7 cellular contexts compared by ENCODE assay signal in the genomic region with DNA sequence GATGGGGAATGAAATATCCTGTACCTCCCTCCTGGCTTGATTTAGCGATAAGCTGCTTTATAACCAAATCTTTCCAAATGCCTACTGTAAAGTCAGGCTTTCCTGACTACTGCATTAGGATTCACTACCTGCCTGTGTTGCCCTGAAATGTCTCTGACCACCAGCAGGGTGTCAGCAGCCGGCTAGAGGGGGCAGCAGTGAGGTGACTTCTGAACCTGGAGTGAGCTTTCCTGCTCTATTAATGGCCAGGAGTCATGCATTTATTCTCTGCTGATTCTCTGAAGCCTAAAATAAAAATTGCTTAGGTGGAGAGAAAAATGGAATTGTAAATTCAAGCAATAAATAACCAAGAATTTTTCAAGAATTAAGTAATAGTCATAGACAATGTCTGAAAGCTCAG. TPM values are rescaled to one million over a fixed set of nuclear protein-coding genes. Genes with fewer than 3 reads are reported as not detected.
DNase-seq lines count a peak whose midpoint lies in the region; ATAC-seq and TF ChIP-seq lines count a peak whose summit lies in the region.

No MANE protein-coding gene starts in this region.

- no peak for ATAC-seq in left ventricle myocardium superior
- ATAC-seq in stimulated activated naive CD8-positive, alpha-beta T cell treated with anti-CD3 and anti-CD28 coated beads, Interleukin-15, amount 100 ng/mL, for 72 hours = peak; percentile 55

- no peaks in the 10 kb centered on the region for H3K9me3 Mint-ChIP-seq in stimulated activated naive CD8-positive, alpha-beta T cell treated with anti-CD3 and anti-CD28 coated beads, Interleukin-15, amount 100 ng/mL, for 72 hours

- no peak overlapping the region for H3K4me3 Mint-ChIP-seq in stimulated activated naive CD8-positive, alpha-beta T cell treated with anti-CD3 and anti-CD28 coated beads, Interleukin-15, amount 100 ng/mL, for 72 hours

- H3K27ac Mint-ChIP-seq in stimulated activated naive CD8-positive, alpha-beta T cell treated with anti-CD3 and anti-CD28 coated beads, Interleukin-15, amount 100 ng/mL, for 72 hours = no peak overlapping the region

- H3K36me3 ChIP-seq in GM06990 (ENCODE audit: control insufficient read depth, insufficient read depth, low read length) = no peaks in the 10 kb centered on the region

- peaks cover 66% of the 10 kb centered on the region for H3K27me3 Mint-ChIP-seq in stimulated activated naive CD8-positive, alpha-beta T cell treated with anti-CD3 and anti-CD28 coated beads, Interleukin-15, amount 100 ng/mL, for 72 hours

- H3K27me3 ChIP-seq in GM06990 (replicated peaks; ENCODE audit: control insufficient read depth, insufficient read depth, low read length) = peaks cover 2% of the 10 kb centered on the region; the same call in 1 of the 2 replicates

- DNase-seq in GM06990 (ENCODE audit: extremely low read depth, insufficient read length) (no peak), UCSD-AML1 (lab: John Stamatoyannopoulos, UW; ENCODE audit: unreplicated experiment) (peak; percentile 20), left ventricle myocardium superior (peak; percentile 55), T1000 (lab: John Stamatoyannopoulos, UW) (no peak), NCI-H128 (lab: John Stamatoyannopoulos, UW; ENCODE audit: unreplicated experiment) (no peak)
- DNase-seq in Jurkat, Clone E6-1 (ENCODE audit: low read depth, low spot score) = peak; percentile 30
- DNase-seq in stimulated activated naive CD8-positive, alpha-beta T cell treated with anti-CD3 and anti-CD28 coated beads, Interleukin-15, amount 100 ng/mL, for 72 hours = peak in 1 of 2 donors; percentile 18

- no peak overlapping the region for H3K4me3 ChIP-seq in GM06990 (replicated peaks; ENCODE audit: low read depth, low read length)
- H3K4me3 ChIP-seq in Jurkat, Clone E6-1 (ENCODE audit: low read length) = no peak overlapping the region

- intact Hi-C loops in left ventricle myocardium superior (cut with micrococcal nuclease) = no loop called here

- peaks cover 10% of the 10 kb centered on the region for H3K4me1 Mint-ChIP-seq in stimulated activated naive CD8-positive, alpha-beta T cell treated with anti-CD3 and anti-CD28 coated beads, Interleukin-15, amount 100 ng/mL, for 72 hours

- TF ChIP-seq CTCF in GM06990 (IDR thresholded peaks at IDR 0.05; ENCODE audit: insufficient read depth, low read length, poor library complexity, severe bottlenecking) = peak; percentile 65

RNA-seq across cellular contexts. Expression of a gene that starts 2.5 kb away (rescaled TPM):
- 19.1 TPM for polyA plus RNA-seq in Jurkat, Clone E6-1 (2012; ENCODE audit: insufficient read depth, insufficient read length)
- total RNA-seq in left ventricle myocardium superior = 12.7 TPM

Comparison
In these comparisons a context has a peak if more than half of its experiments do, and no peak if none do; other contexts are left out.
1. DNase-seq: peak in Jurkat, Clone E6-1 (single experiment), UCSD-AML1 (single experiment) and left ventricle myocardium superior (single experiment); none in GM06990 (single experiment), T1000 (single experiment) and NCI-H128 (single experiment).